In genomic region chr16:58306327-58306726, GRCh38 we compare ENCODE assay signal across 9 cellular contexts. TPM values are rescaled to one million over a fixed set of nuclear protein-coding genes. Genes with fewer than 3 reads are reported as not detected.
DNase-seq lines count a peak whose midpoint lies in the region; ATAC-seq and TF ChIP-seq lines count a peak whose summit lies in the region.
"Had no signal": no experiment of that assay in that cellular context is flagged by ENCODE, and none has a peak within 500 bp of the region (broad histone marks: within the 10 kb centered on the region; RNA-seq: fewer than 3 reads in every experiment).

No MANE protein-coding gene starts in this region.

- no peaks in the 10 kb centered on the region for H4K20me1 ChIP-seq in OCI-LY7 (ENCODE audit: insufficient read depth, low read length)

- H3K36me3 ChIP-seq in OCI-LY7 (ENCODE audit: insufficient read depth, low read length): no peaks in the 10 kb centered on the region
- H3K36me3 ChIP-seq in adrenal gland (replicated peaks in 1 of 2): no peaks in the 10 kb centered on the region
- H3K36me3 ChIP-seq in mucosa of descending colon (ENCODE audit: low read depth): no peaks in the 10 kb centered on the region
- H3K36me3 ChIP-seq: SJSA1 had no signal

- no peaks in the 10 kb centered on the region for H3K27me3 ChIP-seq in adrenal gland
- H3K27me3 ChIP-seq: SJSA1 had no signal

- TF ChIP-seq POLR2A in adrenal gland (IDR thresholded peaks at IDR 0.05): no peak

- WGBS in adrenal gland, 4 donors: 67 to 86% (median 72%) methylated on average over 3 of the region's 3 CpGs

- H2AFZ ChIP-seq in OCI-LY7 (ENCODE audit: low read length): no peak overlapping the region

- no peak for DNase-seq in GM10248 (ENCODE audit: extremely low spot score)
- peak; percentile 24 for DNase-seq in OCI-LY7 (ENCODE audit: low spot score)
- DNase-seq in adrenal gland: peak in 6 of 7 donors; percentile 27 to 72 (median 56)
- DNase-seq in mucosa of descending colon: peak in 2 of 3 donors; percentile 64 to 65
- DNase-seq in NCI-H524 treated with DMSO at 0.1 percent for 48 hours (lab: John Stamatoyannopoulos, UW): no peak
- no peak for DNase-seq in NCI-H2081 treated with DMSO at 0.1 percent for 48 hours (lab: John Stamatoyannopoulos, UW)
- no peak for DNase-seq in iPS-NIHi7 (ENCODE audit: extremely low spot score)
- no peak for DNase-seq in NCI-H1436 treated with DMSO at 0.1 percent for 48 hours (lab: John Stamatoyannopoulos, UW)

- H3K9me2 ChIP-seq in OCI-LY7 (ENCODE audit: insufficient read depth, low read length): no peaks in the 10 kb centered on the region

- ATAC-seq in mucosa of descending colon: no peak

- no peak overlapping the region for H3K4me3 ChIP-seq in OCI-LY7 (ENCODE audit: low read depth, low read length, poor library complexity, severe bottlenecking)
- no peak overlapping the region for H3K4me3 ChIP-seq in adrenal gland
- no peak overlapping the region for H3K4me3 ChIP-seq in mucosa of descending colon
- H3K4me3 ChIP-seq: SJSA1 had no signal

- TF ChIP-seq CTCF in GM10248 (IDR thresholded peaks at IDR 0.05; ENCODE audit: control extremely low read depth, extremely low read depth, low read depth, missing control alignments) (peak; percentile 53), OCI-LY7 (conservative IDR thresholded peaks at IDR 0.05; ENCODE audit: low read length) (peak; percentile 71), adrenal gland (IDR thresholded peaks at IDR 0.05) (peak; percentile 8 to 51 (median 42)), mucosa of descending colon (IDR thresholded peaks at IDR 0.05) (peak; percentile 31)

- no TSS peak for BruUV-seq in OCI-LY7 (replicated peaks; lab: Mats Ljungman, UMichigan)

- POLR2A ChIA-PET in GM10248 (lab: Yijun Ruan, JAX) (no interaction called here), OCI-LY7 (lab: Charles Lee) (interaction anchor here (1.0 kb wide), 1 partner anchor 11 kb away, joined by 6 read pairs; no protein-coding TSS in a partner anchor)

- peaks cover 17% of the 10 kb centered on the region for H3K9me3 ChIP-seq in OCI-LY7 (ENCODE audit: low read length)
- H3K9me3 ChIP-seq in adrenal gland (replicated peaks in 1 of 3): peaks cover 0 to 5% (median 0%) of the 10 kb centered on the region in 3 donors
- peaks cover 3% of the 10 kb centered on the region for H3K9me3 ChIP-seq in mucosa of descending colon
- H3K9me3 ChIP-seq: SJSA1 had no signal

- H3K79me2 ChIP-seq in OCI-LY7 (ENCODE audit: insufficient read depth, low read depth, low read length): no peaks in the 10 kb centered on the region

- CTCF ChIA-PET in GM10248 (lab: Yijun Ruan, JAX) (interaction anchor here (0.7 to 3.2 kb wide), 8 partner anchors 8 to 158 kb away, joined by 3 to 10 read pairs (median 4); partner anchors contain the start of gene PRSS54), OCI-LY7 (lab: Charles Lee; ENCODE audit: unreplicated experiment) (interaction anchor here (0.6 kb wide), 1 partner anchor 84 kb away, joined by 3 read pairs; no protein-coding TSS in a partner anchor)

- H3K4me1 ChIP-seq in OCI-LY7 (ENCODE audit: insufficient read depth, low read length, poor library complexity, severe bottlenecking) (no peaks in the 10 kb centered on the region), adrenal gland (replicated peaks in 1 of 2) (no peaks in the 10 kb centered on the region), mucosa of descending colon (ENCODE audit: low read depth) (no peaks in the 10 kb centered on the region)
- H3K4me1 ChIP-seq: SJSA1 had no signal

- H3K4me2 ChIP-seq in OCI-LY7 (ENCODE audit: low read length): no peak overlapping the region

- no peak overlapping the region for H3K27ac ChIP-seq in OCI-LY7 (ENCODE audit: low read depth, low read length, poor library complexity, severe bottlenecking)
- no peak overlapping the region for H3K27ac ChIP-seq in adrenal gland
- H3K27ac ChIP-seq: SJSA1 had no signal

- intact Hi-C loops in OCI-LY7 (cut with micrococcal nuclease; ENCODE audit: unreplicated experiment): loop anchor here (10.0 kb wide), 1 partner anchor 412 kb away; no protein-coding TSS in a partner anchor
- intact Hi-C loops in adrenal gland (cut with DNase I): loop anchor here in 1 of 2 donors (10.0 kb wide), 1 partner anchor 282 kb away; the partner anchor contains the start of gene MMP15
- intact Hi-C loops in mucosa of descending colon (cut with DNase I, micrococcal nuclease): no loop called here

RNA-seq across cellular contexts. Expression of gene PRSS54, which starts 11.5 kb away (rescaled TPM):
- total RNA-seq in OCI-LY7 (2014; rRNA removed; shearing (Covaris generic)): not detected in 2 replicates
- total RNA-seq in OCI-LY7 (2022) (not detected in 2 replicates), adrenal gland (not detected), mucosa of descending colon (not detected)
- polyA plus RNA-seq in adrenal gland: not detected
- total RNA-seq: SJSA1 had no signal

Comparison
In these comparisons a context has a peak if more than half of its experiments do, and no peak if none do; other contexts are left out.
1. DNase-seq: peak in OCI-LY7 (single experiment), adrenal gland (6 of 7) and mucosa of descending colon (2 of 3); none in GM10248 (single experiment), NCI-H524 treated with DMSO at 0.1 percent for 48 hours (single experiment), NCI-H2081 treated with DMSO at 0.1 percent for 48 hours (single experiment), iPS-NIHi7 (single experiment) and NCI-H1436 treated with DMSO at 0.1 percent for 48 hours (single experiment).
2. Peak in every context shown above with its lines, with median percentiles within 50 percentile points of each other: CTCF ChIP-seq.